In the genomic region with DNA sequence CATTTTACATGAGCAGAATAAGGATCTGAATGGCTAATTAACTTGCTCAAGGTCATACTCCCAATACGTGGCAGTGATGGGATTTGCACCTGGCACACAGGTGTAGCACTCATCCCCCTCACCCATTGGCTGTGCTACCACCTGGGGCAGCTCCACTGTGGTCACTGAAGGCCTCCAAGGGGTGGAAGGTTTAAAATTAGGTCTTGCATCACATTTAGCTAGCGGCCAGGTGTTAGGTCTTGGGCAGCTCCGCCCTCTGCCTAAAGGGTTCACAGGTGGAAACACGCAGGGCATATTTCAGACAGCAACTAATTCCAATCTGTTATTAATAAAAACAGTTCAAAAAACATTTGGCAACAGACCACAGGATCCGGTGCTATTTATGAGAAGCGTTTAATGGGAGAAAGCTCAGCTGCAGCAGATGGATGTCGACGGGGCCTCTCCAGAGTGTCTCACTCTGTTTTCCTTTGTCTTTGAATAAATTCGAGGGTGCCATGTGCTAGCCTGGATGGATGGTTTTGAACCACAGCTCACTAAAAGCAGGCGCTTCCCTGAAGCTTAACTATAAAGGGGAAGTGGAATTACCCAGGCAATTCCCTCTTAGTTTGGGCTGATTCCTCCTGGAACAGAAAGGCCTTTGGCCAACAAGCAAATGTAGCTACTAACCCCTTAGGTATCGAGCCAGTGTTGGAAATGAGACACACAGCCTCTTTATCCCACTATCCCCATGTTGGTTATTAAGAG, we compare ENCODE assay signal across 14 cellular contexts.
"Had no signal": no experiment of that assay in that cellular context is flagged by ENCODE, and none has a peak within 500 bp of the region (broad histone marks: within the 10 kb centered on the region; RNA-seq: fewer than 3 reads in every experiment).

No MANE protein-coding gene starts in this region.

- H3K9me3 ChIP-seq: adrenal gland, gastrocnemius medialis, upper lobe of right lung had no signal

- H3K27me3 ChIP-seq: adrenal gland, upper lobe of right lung had no signal

- H3K4me1 Mint-ChIP-seq: activated B cell treated with CpG ODN at 0.5 μM for 24 hours; activated CD4-positive, alpha-beta T cell treated with anti-CD3 and anti-CD28 coated beads, Interleukin-2, amount 10 ng/mL, durations not matched to agents 7 days and 5 days had no signal

- H3K4me3 Mint-ChIP-seq: activated B cell treated with CpG ODN at 0.5 μM for 24 hours; activated CD4-positive, alpha-beta T cell treated with anti-CD3 and anti-CD28 coated beads, Interleukin-2, amount 10 ng/mL, durations not matched to agents 7 days and 5 days; nephron; stimulated activated naive CD8-positive, alpha-beta T cell treated with anti-CD3 and anti-CD28 coated beads, Interleukin-15, Interleukin-2, amounts not matched to agents 100 ng/mL and 50 ng/mL, for 24 hours had no signal

- DNase-seq: activated B cell treated with CpG ODN at 0.5 μM for 24 hours; activated CD4-positive, alpha-beta T cell treated with anti-CD3 and anti-CD28 coated beads, Interleukin-2, amount 10 ng/mL, durations not matched to agents 7 days and 5 days; activated naive CD4-positive, alpha-beta T cell treated with anti-CD3 and anti-CD28 coated beads, Interleukin-2, amount 50 U/mL, for 16 hours; adrenal gland; effector CD4-positive, alpha-beta T cell; gastrocnemius medialis; kidney; mesendoderm; stimulated activated CD4-positive, alpha-beta T cell treated with anti-CD3 and anti-CD28 coated beads, Interleukin-15, amount 100 ng/mL, for 24 hours; stimulated activated CD4-positive, alpha-beta T cell treated with anti-CD3 and anti-CD28 coated beads, Interleukin-4, amount 100 ng/mL, for 24 hours; upper lobe of right lung had no signal

- H3K4me3 ChIP-seq: adrenal gland, coronary artery, gastrocnemius medialis, upper lobe of right lung had no signal

- H3K4me1 ChIP-seq: gastrocnemius medialis, upper lobe of right lung had no signal

- H3K27ac ChIP-seq: adrenal gland, coronary artery, gastrocnemius medialis, upper lobe of right lung had no signal

- H3K36me3 ChIP-seq: adrenal gland, gastrocnemius medialis, upper lobe of right lung had no signal

- H3K27me3 Mint-ChIP-seq: activated B cell treated with CpG ODN at 0.5 μM for 24 hours; activated CD4-positive, alpha-beta T cell treated with anti-CD3 and anti-CD28 coated beads, Interleukin-2, amount 10 ng/mL, durations not matched to agents 7 days and 5 days; stimulated activated naive CD8-positive, alpha-beta T cell treated with anti-CD3 and anti-CD28 coated beads, Interleukin-15, Interleukin-2, amounts not matched to agents 100 ng/mL and 50 ng/mL, for 24 hours had no signal

- ATAC-seq: gastrocnemius medialis, upper lobe of right lung had no signal

- H3K27ac Mint-ChIP-seq: activated B cell treated with CpG ODN at 0.5 μM for 24 hours; activated CD4-positive, alpha-beta T cell treated with anti-CD3 and anti-CD28 coated beads, Interleukin-2, amount 10 ng/mL, durations not matched to agents 7 days and 5 days; nephron; stimulated activated naive CD8-positive, alpha-beta T cell treated with anti-CD3 and anti-CD28 coated beads, Interleukin-15, Interleukin-2, amounts not matched to agents 100 ng/mL and 50 ng/mL, for 24 hours had no signal
